Comparison of ENCODE assay signal across 13 cellular contexts in genomic region chrX:132614297-132614696, GRCh38.
A peak's percentile ranks its signal among the peaks of the same experiment; 100 is the strongest.
DNase-seq lines count a peak whose midpoint lies in the region; ATAC-seq and TF ChIP-seq lines count a peak whose summit lies in the region.
"Had no signal": no experiment of that assay in that cellular context is flagged by ENCODE, and none has a peak within 500 bp of the region (broad histone marks: within the 10 kb centered on the region; RNA-seq: fewer than 3 reads in every experiment).

No MANE protein-coding gene starts in this region.

- H2BK12ac ChIP-seq in H9 (ENCODE audit: insufficient read length, low read depth, low read length): no peak overlapping the region

- no peak overlapping the region for H3T11ph ChIP-seq in H9 (ENCODE audit: low read length)

- peaks cover 3% of the 10 kb centered on the region; the same call in 1 of the 2 replicates for H3K27me3 Mint-ChIP-seq in H9 (ENCODE audit: low read depth)
- no peaks in the 10 kb centered on the region for H3K27me3 Mint-ChIP-seq in activated T-cell treated with anti-CD3 and anti-CD28 coated beads, Interleukin-2, amount 50 U/mL, for 4 hours (ENCODE audit: low read depth)

- H3K27ac ChIP-seq in H9 (ENCODE audit: insufficient read length, low read depth, low read length): no peak overlapping the region
- H3K27ac ChIP-seq in SK-N-SH (ENCODE audit: low read depth in 2 of 2, low read length in 1 of 2): no peak overlapping the region
- no peak overlapping the region for H3K27ac ChIP-seq in dorsolateral prefrontal cortex
- H3K27ac ChIP-seq: prostate gland had no signal

- no peak overlapping the region for H3K56ac ChIP-seq in H9 (ENCODE audit: insufficient read length, low read depth, low read length)

- H4K8ac ChIP-seq in H9 (replicated peaks; ENCODE audit: insufficient read length, low read depth, low read length): no peak overlapping the region

- H4K5ac ChIP-seq in H9 (ENCODE audit: insufficient read length, low read depth, low read length): no peak overlapping the region

- 0 out of 4 replicates have a peak, but pooled peaks cover 0 to 3% of the 10 kb centered on the region in 2 experiments for H3K4me1 Mint-ChIP-seq in H9
- H3K4me1 Mint-ChIP-seq in activated T-cell treated with anti-CD3 and anti-CD28 coated beads, Interleukin-2, amount 50 U/mL, for 4 hours (ENCODE audit: low read depth): no peaks in the 10 kb centered on the region

- POLR2A ChIA-PET in SK-N-SH (lab: Yijun Ruan, JAX): no interaction called here

- H3K18ac ChIP-seq in H9 (ENCODE audit: insufficient read length, low read depth, low read length): no peak overlapping the region

- no peak overlapping the region for H3K4me3 Mint-ChIP-seq in H9
- no peak overlapping the region for H3K4me3 Mint-ChIP-seq in activated T-cell treated with anti-CD3 and anti-CD28 coated beads, Interleukin-2, amount 50 U/mL, for 4 hours
- H3K4me3 Mint-ChIP-seq: activated T-cell treated with anti-CD3 and anti-CD28 coated beads, Interleukin-2, amount 50 U/mL, for 72 hours; T-helper 1 cell treated with Interleukin-12 subunit alpha and Interleukin-12 subunit beta and Interleukin-4 antibody, amounts not matched to agents 30 μg/mL and 1 μg/mL, for 36 hours had no signal

- no peaks in the 10 kb centered on the region for H3K36me3 ChIP-seq in SK-N-SH (replicated peaks in 1 of 2; ENCODE audit: control insufficient read depth in 1 of 2, insufficient read depth in 2 of 2, low read length in 1 of 2)
- H3K36me3 ChIP-seq in kidney epithelial cell (ENCODE audit: control insufficient read depth, insufficient read depth, low read length): no peaks in the 10 kb centered on the region
- H3K36me3 ChIP-seq: prostate gland had no signal

- TF ChIP-seq CTCF in H9 (conservative IDR thresholded peaks at IDR 0.05) (peak; percentile 70), SK-N-SH (IDR thresholded peaks at IDR 0.05) (no peak; the same call in 1 of the 2 replicates), kidney epithelial cell (IDR thresholded peaks at IDR 0.05; ENCODE audit: insufficient read depth, low read length, poor library complexity, severe bottlenecking) (peak; percentile 33), dorsolateral prefrontal cortex (IDR thresholded peaks at IDR 0.05 in 54 of 56, conservative IDR thresholded peaks at IDR 0.05 in 2 of 56; ENCODE audit: low read depth in 1 of 56, partially characterized antibody in 56 of 56) (peak in 3 of 56 donors; percentile 9 to 21 (median 13))

- intact Hi-C loops in dorsolateral prefrontal cortex (cut with DNase I): loop anchor here (5.0 to 10.0 kb wide), 3 partner anchors 322 to 389 kb away; no protein-coding TSS in a partner anchor

- H3K4ac ChIP-seq in H9 (ENCODE audit: low read depth, low read length): no peak overlapping the region

- no peaks in the 10 kb centered on the region for H3K79me1 ChIP-seq in H9 (ENCODE audit: insufficient read depth, low read depth, low read length, poor library complexity, severe bottlenecking)

- H3K23me2 ChIP-seq in H9 (ENCODE audit: insufficient read length, low read depth, low read length, poor library complexity, severe bottlenecking): no peaks in the 10 kb centered on the region

- H3F3A ChIP-seq in SK-N-SH (replicated peaks; ENCODE audit: insufficient read depth): no peaks in the 10 kb centered on the region

- H2AFZ ChIP-seq in H9 (ENCODE audit: low read length) (no peak overlapping the region), SK-N-SH (ENCODE audit: low read depth) (no peak overlapping the region)

- H3K9me3 ChIP-seq in H9 (ENCODE audit: control insufficient read depth, low read depth, low read length): no peaks in the 10 kb centered on the region
- H3K9me3 ChIP-seq in SK-N-SH: no peaks in the 10 kb centered on the region
- H3K9me3 ChIP-seq: prostate gland had no signal

- H2BK5ac ChIP-seq in H9 (ENCODE audit: insufficient read length, low read length): no peak overlapping the region

- H3K9me2 ChIP-seq in SK-N-SH: no peaks in the 10 kb centered on the region

- no peak overlapping the region for H3K9ac ChIP-seq in H9 (ENCODE audit: extremely low read depth, insufficient read length, low read length)
- no peak overlapping the region for H3K9ac ChIP-seq in SK-N-SH

- H4K20me1 ChIP-seq in H9 (ENCODE audit: control insufficient read depth, insufficient read depth, insufficient read length) (no peaks in the 10 kb centered on the region), SK-N-SH (ENCODE audit: insufficient read depth) (no peaks in the 10 kb centered on the region)

- CTCF ChIA-PET in SK-N-SH (lab: Yijun Ruan, JAX): interaction anchor here (0.8 to 4.0 kb wide), 19 partner anchors 10 to 787 kb away, joined by 3 to 40 read pairs (median 4); partner anchors contain the start of gene RAP2C

- H2BK120ac ChIP-seq in H9 (ENCODE audit: low read depth, low read length, poor library complexity, severe bottlenecking): no peak overlapping the region

- WGBS in H9 (ENCODE audit: extremely low coverage, insufficient read length, low lambda C conversion rate): no CpG with 5 or more reads among the region's 6 CpGs
- WGBS in SK-N-SH (ENCODE audit: low lambda C conversion rate): 40% methylated on average over 6 of the region's 6 CpGs

- no peak overlapping the region for H3K27ac Mint-ChIP-seq in H9
- H3K27ac Mint-ChIP-seq: activated T-cell treated with anti-CD3 and anti-CD28 coated beads, Interleukin-2, amount 50 U/mL, for 72 hours; T-helper 1 cell treated with Interleukin-12 subunit alpha and Interleukin-12 subunit beta and Interleukin-4 antibody, amounts not matched to agents 30 μg/mL and 1 μg/mL, for 36 hours had no signal

- TF ChIP-seq RAD21 in SK-N-SH (IDR thresholded peaks at IDR 0.05; ENCODE audit: low read length): peak; percentile 52

- no peak overlapping the region for H3K4me3 ChIP-seq in SK-N-SH (ENCODE audit: low read depth in 2 of 2, low read length in 1 of 2)
- no peak overlapping the region for H3K4me3 ChIP-seq in kidney epithelial cell (ENCODE audit: low read depth, low read length)
- no peak overlapping the region for H3K4me3 ChIP-seq in dorsolateral prefrontal cortex
- H3K4me3 ChIP-seq: prostate gland had no signal

- no peak overlapping the region for H2BK20ac ChIP-seq in H9 (ENCODE audit: low read depth, low read length, poor library complexity, severe bottlenecking)

- H4K91ac ChIP-seq in H9 (ENCODE audit: insufficient read length, low read depth, low read length): no peak overlapping the region

- H3K4me1 ChIP-seq in H9 (ENCODE audit: insufficient read depth, low read length) (no peaks in the 10 kb centered on the region), SK-N-SH (ENCODE audit: control insufficient read depth in 1 of 2, insufficient read depth in 2 of 2, low read depth in 1 of 2, low read length in 1 of 2) (no peaks in the 10 kb centered on the region)
- H3K4me1 ChIP-seq: prostate gland had no signal

- H3K23ac ChIP-seq in H9 (ENCODE audit: insufficient read length, low read depth, low read length): no peak overlapping the region

- ATAC-seq in HG03108 (IDR thresholded peaks at IDR 0.05; ENCODE audit: unreplicated experiment): no peak
- no peak for ATAC-seq in activated T-cell treated with anti-CD3 and anti-CD28 coated beads, Interleukin-2, amount 50 U/mL, for 4 hours

- H3K9me3 Mint-ChIP-seq in H9: no peaks in the 10 kb centered on the region
- H3K9me3 Mint-ChIP-seq in activated T-cell treated with anti-CD3 and anti-CD28 coated beads, Interleukin-2, amount 50 U/mL, for 4 hours: no peaks in the 10 kb centered on the region
- H3K9me3 Mint-ChIP-seq: activated T-cell treated with anti-CD3 and anti-CD28 coated beads, Interleukin-2, amount 50 U/mL, for 72 hours; T-helper 1 cell treated with Interleukin-12 subunit alpha and Interleukin-12 subunit beta and Interleukin-4 antibody, amounts not matched to agents 30 μg/mL and 1 μg/mL, for 36 hours had no signal

- no peak overlapping the region for H2BK15ac ChIP-seq in H9 (ENCODE audit: low read depth, low read length)

- no peak overlapping the region for H2AK5ac ChIP-seq in H9 (ENCODE audit: insufficient read length, low read length)

- H3K79me2 ChIP-seq in H9 (ENCODE audit: insufficient read depth, low read length): no peaks in the 10 kb centered on the region
- H3K79me2 ChIP-seq in SK-N-SH (ENCODE audit: insufficient read depth): no peaks in the 10 kb centered on the region

- H3K14ac ChIP-seq in H9 (ENCODE audit: insufficient read depth, low read length): no peak overlapping the region

- DNase-seq in D341Med (ENCODE audit: low spot score) (peak; percentile 46), H9 (peak; percentile 35), SK-N-SH (no peak), kidney epithelial cell (ENCODE audit: low read depth) (no peak), dorsolateral prefrontal cortex (no peak)
- DNase-seq in activated CD4-positive, CD25-positive, alpha-beta regulatory T cell treated with anti-CD3 and anti-CD28 coated beads, Interleukin-2, amount 50 U/mL, for 72 hours: no peak
- DNase-seq in activated T-cell treated with anti-CD3 and anti-CD28 coated beads, Interleukin-2, amount 50 U/mL, for 4 hours: no peak
- DNase-seq: activated T-cell treated with anti-CD3 and anti-CD28 coated beads, Interleukin-2, amount 50 U/mL, for 72 hours; effector CD4-positive, alpha-beta T cell; NCI-H2171 treated with DMSO at 0.1 percent for 48 hours had no signal

- no peaks in the 10 kb centered on the region for H3K27me3 ChIP-seq in H9 (ENCODE audit: insufficient read depth, low read length)
- H3K27me3 ChIP-seq in SK-N-SH (ENCODE audit: insufficient read depth): peaks cover 6% of the 10 kb centered on the region; the same call in 1 of the 2 replicates
- H3K27me3 ChIP-seq in kidney epithelial cell (ENCODE audit: control insufficient read depth, insufficient read depth, low read length): no peaks in the 10 kb centered on the region
- peaks cover 0 to 76% (median 12%) of the 10 kb centered on the region in 45 donors for H3K27me3 ChIP-seq in dorsolateral prefrontal cortex

- TF ChIP-seq EP300 in SK-N-SH (IDR thresholded peaks at IDR 0.05; ENCODE audit: borderline replicate concordance in 1 of 2, low read depth in 1 of 2, low read length in 1 of 2): no peak

- H3K4me2 ChIP-seq in H9 (ENCODE audit: insufficient read depth, insufficient read length, low read length) (no peak overlapping the region), SK-N-SH (no peak overlapping the region)

- H3K36me3 Mint-ChIP-seq in H9 (ENCODE audit: insufficient read depth in 1 of 3, low read depth in 3 of 3): no peaks in the 10 kb centered on the region
- no peaks in the 10 kb centered on the region for H3K36me3 Mint-ChIP-seq in activated T-cell treated with anti-CD3 and anti-CD28 coated beads, Interleukin-2, amount 50 U/mL, for 4 hours (ENCODE audit: insufficient read depth)

TF ChIP-seq in SK-N-SH, 30 proteins besides CTCF, POLR2A, EP300 and RAD21:
- no peak for TF ChIP-seq SIN3A (IDR thresholded peaks at IDR 0.05; ENCODE audit: borderline replicate concordance, low read depth, low read length)
- 0 out of 2 replicates have a peak, but pooled peaks have one; percentile 8 for TF ChIP-seq SMC3 (IDR thresholded peaks at IDR 0.05; ENCODE audit: low read depth, low read length)

Comparison
In these comparisons a context has a peak if more than half of its experiments do, and no peak if none do; other contexts are left out.
1. DNase-seq: peak in D341Med (single experiment) and H9 (single experiment); none in SK-N-SH (single experiment), kidney epithelial cell (single experiment), activated CD4-positive, CD25-positive, alpha-beta regulatory T cell treated with anti-CD3 and anti-CD28 coated beads, Interleukin-2, amount 50 U/mL, for 72 hours (single experiment), dorsolateral prefrontal cortex (0 of 10) and activated T-cell treated with anti-CD3 and anti-CD28 coated beads, Interleukin-2, amount 50 U/mL, for 4 hours (single experiment).